ENCODE assay signal across 22 cellular contexts in the genomic region with DNA sequence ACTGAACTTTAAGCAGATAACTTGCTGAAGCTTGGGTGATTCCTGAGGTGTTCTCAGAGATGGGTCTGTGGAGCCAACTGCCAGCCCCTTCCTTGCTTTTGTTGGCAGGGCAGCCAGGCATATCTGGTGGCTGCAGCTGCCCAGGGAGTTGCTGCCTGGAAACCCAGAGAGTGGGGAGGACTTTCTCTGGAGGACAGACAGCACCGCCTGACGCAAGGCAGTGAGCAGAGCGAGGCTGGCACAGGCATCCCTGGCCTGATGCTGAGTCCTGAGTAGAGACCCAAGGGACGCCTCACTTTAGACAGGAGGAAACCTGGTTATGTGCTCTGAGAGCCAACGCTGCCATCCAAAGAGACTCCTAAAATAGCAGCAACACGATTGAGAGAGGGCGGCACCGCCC. TPM values are rescaled to one million over a fixed set of nuclear protein-coding genes. Genes with fewer than 3 reads are reported as not detected.
DNase-seq lines count a peak whose midpoint lies in the region; ATAC-seq, FAIRE-seq and TF ChIP-seq lines count a peak whose summit lies in the region.
"Had no signal": no experiment of that assay in that cellular context is flagged by ENCODE, and none has a peak within 500 bp of the region (broad histone marks: within the 10 kb centered on the region; RNA-seq: fewer than 3 reads in every experiment).

No MANE protein-coding gene starts in this region.

- no peak overlapping the region for H3K9ac ChIP-seq in K562 (ENCODE audit: insufficient read depth in 1 of 2, low read depth in 2 of 2, low read length in 2 of 2)

- H2AFZ ChIP-seq in K562 (ENCODE audit: low read depth, low read length) = no peak overlapping the region

- H3K4me3 Mint-ChIP-seq in naive thymus-derived CD8-positive, alpha-beta T cell = no peak overlapping the region
- no peak overlapping the region for H3K4me3 Mint-ChIP-seq in progenitor cell of endocrine pancreas (ENCODE audit: low read depth)
- H3K4me3 Mint-ChIP-seq: activated naive CD4-positive, alpha-beta T cell treated with anti-CD3 and anti-CD28 coated beads for 36 hours; CD4-positive, CD25-positive, alpha-beta regulatory T cell had no signal

- TF ChIP-seq CTCF in K562 (IDR thresholded peaks at IDR 0.05 in 2 of 3, conservative IDR thresholded peaks at IDR 0.05 in 1 of 3; ENCODE audit: insufficient read depth in 2 of 3, low read depth in 1 of 3, low read length in 3 of 3) (no peak), progenitor cell of endocrine pancreas (IDR thresholded peaks at IDR 0.05; ENCODE audit: unreplicated experiment) (no peak)

- no peaks in the 10 kb centered on the region for H3K4me1 ChIP-seq in K562 (replicated peaks in 1 of 2; ENCODE audit: control insufficient read depth in 2 of 2, insufficient read depth in 2 of 2, low read length in 2 of 2)

- no peak for FAIRE-seq in K562 (lab: Jason Lieb, UNC)
- FAIRE-seq: GM12878, islet of Langerhans, TTC549, urothelium cell line had no signal

- no peaks in the 10 kb centered on the region for H3K9me1 ChIP-seq in K562 (ENCODE audit: control insufficient read depth, insufficient read depth, low read length)

- CTCF ChIA-PET in K562 (lab: Yijun Ruan, JAX; ENCODE audit: low intra/inter-chr PET ratio) = no interaction called here

- H3K27ac ChIP-seq in K562 (ENCODE audit: extremely low read depth, low read depth, low read length) = no peak overlapping the region

- intact Hi-C loops in K562 (cut with micrococcal nuclease) = loop anchor here (10.0 kb wide), 2 partner anchors 269 to 549 kb away; a partner anchor contains a TSS

- H3K9me3 Mint-ChIP-seq in naive thymus-derived CD8-positive, alpha-beta T cell = no peaks in the 10 kb centered on the region
- H3K9me3 Mint-ChIP-seq in progenitor cell of endocrine pancreas (ENCODE audit: low read depth) = no peaks in the 10 kb centered on the region
- H3K9me3 Mint-ChIP-seq: activated naive CD4-positive, alpha-beta T cell treated with anti-CD3 and anti-CD28 coated beads for 36 hours; CD4-positive, CD25-positive, alpha-beta regulatory T cell had no signal

- H3K27me3 ChIP-seq in K562 (ENCODE audit: control insufficient read depth in 2 of 2, insufficient read depth in 2 of 2, low read length in 2 of 2) = peaks cover 20 to 39% of the 10 kb centered on the region in 2 experiments

- peaks cover 4 to 28% (median 17%) of the 10 kb centered on the region in 5 donors for H3K27me3 Mint-ChIP-seq in naive thymus-derived CD8-positive, alpha-beta T cell
- peaks cover 47% of the 10 kb centered on the region for H3K27me3 Mint-ChIP-seq in progenitor cell of endocrine pancreas

- H3K4me3 ChIP-seq in K562 = no peak overlapping the region
- H3K4me3 ChIP-seq: GM12878 had no signal

- H3K4me1 Mint-ChIP-seq in naive thymus-derived CD8-positive, alpha-beta T cell = peaks cover 0 to 3% (median 1%) of the 10 kb centered on the region in 4 donors
- no peaks in the 10 kb centered on the region for H3K4me1 Mint-ChIP-seq in progenitor cell of endocrine pancreas (ENCODE audit: low read depth)
- H3K4me1 Mint-ChIP-seq: CD4-positive, CD25-positive, alpha-beta regulatory T cell had no signal

- POLR2A ChIA-PET in K562 (lab: Yijun Ruan, JAX) = interaction anchor here (0.8 kb wide), 1 partner anchor 170 kb away, joined by 3 read pairs; no protein-coding TSS in a partner anchor
- POLR2A ChIA-PET in naive thymus-derived CD8-positive, alpha-beta T cell (lab: Charles Lee) = no interaction called here

- no peaks in the 10 kb centered on the region for H3K36me3 Mint-ChIP-seq in naive thymus-derived CD8-positive, alpha-beta T cell
- H3K36me3 Mint-ChIP-seq in progenitor cell of endocrine pancreas (ENCODE audit: insufficient read depth) = no peaks in the 10 kb centered on the region
- H3K36me3 Mint-ChIP-seq: CD4-positive, CD25-positive, alpha-beta regulatory T cell had no signal

- H4K20me1 ChIP-seq in K562 (replicated peaks; ENCODE audit: control insufficient read depth, insufficient read depth, low read length) = no peaks in the 10 kb centered on the region

- DNase-seq in NCI-H146 (lab: John Stamatoyannopoulos, UW) = peak; percentile 27
- DNase-seq in NCI-H146 treated with DMSO at 0.1 percent for 48 hours (lab: John Stamatoyannopoulos, UW; ENCODE audit: unreplicated experiment) = no peak
- DNase-seq in K562 (ENCODE audit: extremely low read depth in 1 of 4, low spot score in 3 of 4) = no peak
- peak; percentile 21 for DNase-seq in kidney tubule cell (ENCODE audit: low spot score)
- peak; percentile 57 for DNase-seq in superior temporal gyrus (ENCODE audit: extremely low spot score)
- DNase-seq in naive thymus-derived CD8-positive, alpha-beta T cell = no peak
- no peak for DNase-seq in progenitor cell of endocrine pancreas (ENCODE audit: low spot score, unreplicated experiment)
- no peak for DNase-seq in cerebellar cortex (ENCODE audit: low spot score)
- DNase-seq: activated CD4-positive, alpha-beta T cell treated with anti-CD3 and anti-CD28 coated beads, Interleukin-2, amount 50 U/mL, for 1 hour; activated naive CD4-positive, alpha-beta T cell treated with anti-CD3 and anti-CD28 coated beads for 36 hours; CD4-positive, CD25-positive, alpha-beta regulatory T cell; dermis blood vessel endothelial cell; glutamatergic neuron; NCI-H1105; stimulated activated CD4-positive, alpha-beta T cell treated with anti-CD3 and anti-CD28 coated beads, Interleukin-12 subunit alpha, Interleukin-12 subunit beta, amount 100 ng/mL, for 4 hours; stimulated activated naive CD4-positive, alpha-beta T cell treated with Interleukin-2 at 50 U/mL for 16 hours had no signal

- no TSS peak for BruUV-seq in K562 (replicated peaks; lab: Mats Ljungman, UMichigan)

- no peak for TF ChIP-seq EP300 in K562 (IDR thresholded peaks at IDR 0.05; ENCODE audit: low read length)

- in situ Hi-C loops in K562 (cut with MboI) = loop anchor here (10.0 kb wide), 1 partner anchor 239 kb away; no protein-coding TSS in a partner anchor

- no peak for ATAC-seq in K562
- no peak for ATAC-seq in naive thymus-derived CD8-positive, alpha-beta T cell
- ATAC-seq: GM12878 had no signal

- no peak for TF ChIP-seq RAD21 in K562 (CRISPR knock-in tag; conservative IDR thresholded peaks at IDR 0.05 in 1 of 2, IDR thresholded peaks at IDR 0.05 in 1 of 2)

- no peak overlapping the region for H3K4me2 ChIP-seq in K562 (ENCODE audit: insufficient read depth, low read length)

- H3K27ac Mint-ChIP-seq in naive thymus-derived CD8-positive, alpha-beta T cell = no peak overlapping the region
- no peak overlapping the region for H3K27ac Mint-ChIP-seq in progenitor cell of endocrine pancreas
- H3K27ac Mint-ChIP-seq: activated naive CD4-positive, alpha-beta T cell treated with anti-CD3 and anti-CD28 coated beads for 36 hours; CD4-positive, CD25-positive, alpha-beta regulatory T cell had no signal

- no peak for TF ChIP-seq POLR2A in K562 (conservative IDR thresholded peaks at IDR 0.05)

- no peaks in the 10 kb centered on the region for H3K36me3 ChIP-seq in K562 (ENCODE audit: control insufficient read depth, insufficient read depth, low read length)

- WGBS in K562 (ENCODE audit: insufficient coverage, low coverage, missing lambda C conversion rate) = 0% methylated on average over 7 of the region's 8 CpGs

- H3K79me2 ChIP-seq in K562 (ENCODE audit: control insufficient read depth, insufficient read depth, low read length) = no peaks in the 10 kb centered on the region

- no peaks in the 10 kb centered on the region for H3K9me3 ChIP-seq in K562 (replicated peaks; ENCODE audit: control insufficient read depth, insufficient read depth, low read depth, low read length)

RNA-seq across cellular contexts. Expression of a gene that starts 9.8 kb away (rescaled TPM):
- not detected in 2 replicates for total RNA-seq in K562 (2011; cell fraction: chromatin; rRNA removed; ENCODE audit: low replicate concordance)
- total RNA-seq in K562 (2011; cell fraction: nucleolus; rRNA removed) = not detected in 2 replicates
- not detected in 2 replicates for total RNA-seq in K562 (2011; cell fraction: nucleoplasm; rRNA removed)
- not detected in 2 replicates for total RNA-seq in K562 (2014; rRNA removed)
- not detected in 2 replicates for total RNA-seq in K562 (2014; rRNA removed; fragmentation: Illumina TruSeq; extraction: Trizol)
- total RNA-seq in K562 (2015; rRNA removed; fragmentation: Illumina TruSeq; extraction: Trizol) = not detected in 2 replicates
- total RNA-seq in K562 (2021) = not detected in 2 replicates
- polyA plus RNA-seq in K562 (2011; rRNA removed) = not detected in 2 replicates
- not detected in 2 replicates for polyA plus RNA-seq in K562 (2011; cell fraction: cytosol; rRNA removed)
- not detected in 2 replicates for polyA plus RNA-seq in K562 (2011; cell fraction: nucleus; rRNA removed)
- not detected in 2 replicates for polyA plus RNA-seq in K562 (2012)
- not detected in 2 replicates for polyA plus RNA-seq in K562 (2014; fragmentation: Illumina TruSeq; extraction: Trizol)
- polyA plus RNA-seq in K562 (2014; fragmentation: Nextera tagmentation; extraction: Ambion mirVana) = not detected
- polyA plus RNA-seq in K562 (2014; rRNA removed) = not detected in 2 replicates
- polyA minus RNA-seq in K562 (2011; rRNA and poly(A)+ RNA removed) = not detected in 2 replicates
- not detected in 2 replicates for polyA minus RNA-seq in K562 (2011; cell fraction: cytosol; rRNA and poly(A)+ RNA removed)
- not detected in 2 replicates for polyA minus RNA-seq in K562 (2011; cell fraction: nucleus; rRNA and poly(A)+ RNA removed)
- total RNA-seq in naive thymus-derived CD8-positive, alpha-beta T cell = under 1 TPM in 1 of 2 experiments, not detected in 1; 0.63 TPM
- polyA plus RNA-seq in naive thymus-derived CD8-positive, alpha-beta T cell = under 1 TPM in 1 of 3 donors, not detected in 2; 0.10 TPM
- total RNA-seq in progenitor cell of endocrine pancreas = 0.67 and 1.8 TPM in 2 replicates
- total RNA-seq: CD4-positive, CD25-positive, alpha-beta regulatory T cell; GM12878; NCI-H460; OCI-LY7 had no signal
- polyA plus RNA-seq: GM12878 had no signal

RNA-seq across cellular contexts. Expression of a gene that starts 36.0 kb away (rescaled TPM):
- 2.7 and 3.0 TPM in 2 replicates for total RNA-seq in K562 (2011; cell fraction: chromatin; rRNA removed; ENCODE audit: low replicate concordance)
- 1.7 and 2.5 TPM in 2 replicates for total RNA-seq in K562 (2011; cell fraction: nucleolus; rRNA removed)
- 2.3 and 2.8 TPM in 2 replicates for total RNA-seq in K562 (2011; cell fraction: nucleoplasm; rRNA removed)
- total RNA-seq in K562 (2014; rRNA removed) (0.41 and 0.45 TPM in 2 replicates), K562 (2014; rRNA removed; fragmentation: Illumina TruSeq; extraction: Trizol) (0.13 and 0.15 TPM in 2 replicates), K562 (2015; rRNA removed; fragmentation: Illumina TruSeq; extraction: Trizol) (0.15 and 0.18 TPM in 2 replicates), K562 (2021) (0.54 and 0.95 TPM in 2 replicates), progenitor cell of endocrine pancreas (5.6 and 6.0 TPM in 2 replicates)
- polyA plus RNA-seq in K562 (2011; rRNA removed) (0.22 and 0.45 TPM in 2 replicates), K562 (2014; fragmentation: Illumina TruSeq; extraction: Trizol) (0.27 and 0.46 TPM in 2 replicates), K562 (2014; fragmentation: Nextera tagmentation; extraction: Ambion mirVana) (under 1 TPM; 0.07 to 0.10 TPM), K562 (2014; rRNA removed) (1.5 TPM in 2 replicates)
- 0.38 and 0.64 TPM in 2 replicates for polyA plus RNA-seq in K562 (2011; cell fraction: cytosol; rRNA removed)
- polyA plus RNA-seq in K562 (2011; cell fraction: nucleus; rRNA removed) = 1.5 and 1.9 TPM in 2 replicates
- 0.35 and 1.0 TPM in 2 replicates for polyA plus RNA-seq in K562 (2012)
- polyA minus RNA-seq in K562 (2011; rRNA and poly(A)+ RNA removed) = 0.91 and 1.1 TPM in 2 replicates
- polyA minus RNA-seq in K562 (2011; cell fraction: cytosol; rRNA and poly(A)+ RNA removed) = 0.48 and 1.4 TPM in 2 replicates
- 1.6 and 2.9 TPM in 2 replicates for polyA minus RNA-seq in K562 (2011; cell fraction: nucleus; rRNA and poly(A)+ RNA removed)
- not detected for total RNA-seq in naive thymus-derived CD8-positive, alpha-beta T cell
- polyA plus RNA-seq in naive thymus-derived CD8-positive, alpha-beta T cell = not detected
- total RNA-seq: CD4-positive, CD25-positive, alpha-beta regulatory T cell; OCI-LY7 had no signal
- polyA plus RNA-seq: CD4-positive, CD25-positive, alpha-beta regulatory T cell had no signal

Comparison
In these comparisons a context has a peak if more than half of its experiments do, and no peak if none do; other contexts are left out.
1. DNase-seq: peak in NCI-H146 (single experiment), kidney tubule cell (single experiment) and superior temporal gyrus (single experiment); none in NCI-H146 treated with DMSO at 0.1 percent for 48 hours (single experiment), K562 (0 of 4), naive thymus-derived CD8-positive, alpha-beta T cell (0 of 10), progenitor cell of endocrine pancreas (single experiment) and cerebellar cortex (single experiment).